ENCODE assay signal across 7 cellular contexts in genomic region chr16:20910781-20911321, GRCh38. TPM values are rescaled to one million over a fixed set of nuclear protein-coding genes. Genes with fewer than 3 reads are reported as not detected.
DNase-seq lines count a peak whose midpoint lies in the region; ATAC-seq and TF ChIP-seq lines count a peak whose summit lies in the region.

No MANE protein-coding gene starts in this region.

- H3K4ac ChIP-seq in IMR-90 (ENCODE audit: low read depth, low read length), result peak overlapping the region; percentile 83; the same call in 1 of the 2 replicates

- intact Hi-C loops in IMR-90 (cut with micrococcal nuclease), result no loop called here
- intact Hi-C loops in heart left ventricle (cut with DNase I), result no loop called here
- intact Hi-C loops in stomach (cut with DNase I; ENCODE audit: low total_unique reads), result no loop called here

- H3K27me3 Mint-ChIP-seq in activated CD4-positive, alpha-beta memory T cell treated with anti-CD3 and anti-CD28 coated beads, Interleukin-2, amount 10 ng/mL, durations not matched to agents 7 days and 5 days, result no peaks in the 10 kb centered on the region

- peak overlapping the region; percentile 67; the same call in 2 of the 3 replicates for H2BK15ac ChIP-seq in IMR-90 (ENCODE audit: low read depth, low read length)

- POLR2A ChIA-PET in IMR-90 (lab: Charles Lee; ENCODE audit: unreplicated experiment), result no interaction called here
- POLR2A ChIA-PET in activated CD4-positive, alpha-beta memory T cell treated with anti-CD3 and anti-CD28 coated beads, Interleukin-2, amount 10 ng/mL, durations not matched to agents 7 days and 5 days (lab: Charles Lee), result interaction anchor here (0.8 to 7.8 kb wide), 9 partner anchors 10 to 104 kb away, joined by 3 to 76 read pairs (median 6); partner anchors contain the start of genes DCUN1D3, ERI2, LYRM1 and REXO5

- H3K36me3 Mint-ChIP-seq in activated CD4-positive, alpha-beta memory T cell treated with anti-CD3 and anti-CD28 coated beads, Interleukin-2, amount 10 ng/mL, durations not matched to agents 7 days and 5 days (ENCODE audit: low read depth), result peaks cover 46% of the 10 kb centered on the region

- H3K4me1 ChIP-seq in IMR-90 (ENCODE audit: control insufficient read depth, insufficient read depth, low read length), result peaks cover 24% of the 10 kb centered on the region
- peaks cover 2 to 88% (median 32%) of the 10 kb centered on the region in 12 donors for H3K4me1 ChIP-seq in heart left ventricle
- H3K4me1 ChIP-seq in stomach, result peaks cover 21 to 78% (median 41%) of the 10 kb centered on the region in 4 donors

- H3K27me3 ChIP-seq in IMR-90 (ENCODE audit: control insufficient read depth, insufficient read depth, low read length), result no peaks in the 10 kb centered on the region
- no peaks in the 10 kb centered on the region for H3K27me3 ChIP-seq in heart left ventricle
- H3K27me3 ChIP-seq in stomach, result no peaks in the 10 kb centered on the region

- peak overlapping the region; percentile 55; the same call in 1 of the 2 replicates for H2AK5ac ChIP-seq in IMR-90 (ENCODE audit: low read depth, low read length)

- H3K9me3 Mint-ChIP-seq in activated CD4-positive, alpha-beta memory T cell treated with anti-CD3 and anti-CD28 coated beads, Interleukin-2, amount 10 ng/mL, durations not matched to agents 7 days and 5 days, result no peaks in the 10 kb centered on the region

- H3K9me3 ChIP-seq in IMR-90 (ENCODE audit: control insufficient read depth, insufficient read depth, low read length), result no peaks in the 10 kb centered on the region
- H3K9me3 ChIP-seq in heart left ventricle, result no peaks in the 10 kb centered on the region
- no peaks in the 10 kb centered on the region for H3K9me3 ChIP-seq in stomach

- dilution Hi-C loops in IMR-90 (cut with HindIII; ENCODE audit: low sequenced_read_pairs, unreplicated experiment), result no loop called here

- H2BK20ac ChIP-seq in IMR-90 (ENCODE audit: low read depth, low read length), result peak overlapping the region; percentile 86

- no CpG with 5 or more reads among the region's 2 CpGs for WGBS in IMR-90 (ENCODE audit: extremely low coverage in 2 of 2, insufficient read length in 1 of 2), 2 experiments
- 40 to 72% (median 51%) methylated on average over 2 of the region's 2 CpGs for WGBS in heart left ventricle, 4 donors
- 31 to 52% (median 37%) methylated on average over 2 of the region's 2 CpGs for WGBS in stomach, 5 donors

- in situ Hi-C loops in IMR-90 (cut with MboI; ENCODE audit: low sequenced_read_pairs), result no loop called here

- peak overlapping the region; percentile 9; the same call in 1 of the 2 replicates for H4K5ac ChIP-seq in IMR-90 (ENCODE audit: low read depth, low read length)

- no peak for TF ChIP-seq RAD21 in IMR-90 (IDR thresholded peaks at IDR 0.05; ENCODE audit: low read length)

- peak overlapping the region; percentile 53 to 72; a peak in 3 of 4 replicates for H4K8ac ChIP-seq in IMR-90 (ENCODE audit: low read depth in 2 of 2, low read length in 2 of 2)

- peak overlapping the region; percentile 84 for H3K27ac Mint-ChIP-seq in activated CD4-positive, alpha-beta memory T cell treated with anti-CD3 and anti-CD28 coated beads, Interleukin-2, amount 10 ng/mL, durations not matched to agents 7 days and 5 days

- peak overlapping the region; percentile 93 for H2BK5ac ChIP-seq in IMR-90 (ENCODE audit: low read depth, low read length, poor library complexity, severe bottlenecking)

- H2BK120ac ChIP-seq in IMR-90 (ENCODE audit: low read depth, low read length), result peak overlapping the region; percentile 88

- BruUV-seq in IMR-90 (replicated peaks; lab: Mats Ljungman, UMichigan), result no TSS peak

- TF ChIP-seq POLR2A in IMR-90 (IDR thresholded peaks at IDR 0.05; ENCODE audit: low read depth, low read length), result no peak
- no peak for TF ChIP-seq POLR2A in heart left ventricle (IDR thresholded peaks at IDR 0.05)
- no peak for TF ChIP-seq POLR2A in stomach (IDR thresholded peaks at IDR 0.05)

- TF ChIP-seq EP300 in stomach (IDR thresholded peaks at IDR 0.05), result no peak

- DNase-seq in IMR-90 (peak; percentile 92), heart left ventricle (no peak), stomach (no peak), GM20000 (ENCODE audit: low spot score) (no peak), COLO829 (ENCODE audit: low spot score) (no peak)
- no peak for DNase-seq in activated CD4-positive, alpha-beta memory T cell treated with anti-CD3 and anti-CD28 coated beads, Interleukin-2, amount 10 ng/mL, durations not matched to agents 7 days and 5 days

- H4K91ac ChIP-seq in IMR-90 (ENCODE audit: insufficient read depth, low read depth, low read length), result peak overlapping the region; percentile 68

- peak overlapping the region; percentile 56; the same call in 1 of the 2 replicates for H3K14ac ChIP-seq in IMR-90 (replicated peaks; ENCODE audit: low read depth, low read length)

- H3K4me2 ChIP-seq in IMR-90 (ENCODE audit: low read depth, low read length), result peak overlapping the region; percentile 0; the same call in 1 of the 2 replicates

- H3K56ac ChIP-seq in IMR-90 (ENCODE audit: extremely low read depth, insufficient read depth, low read length), result peak overlapping the region; percentile 71; the same call in 1 of the 2 replicates

- CTCF ChIA-PET in IMR-90 (lab: Yijun Ruan, JAX), result no interaction called here
- CTCF ChIA-PET in activated CD4-positive, alpha-beta memory T cell treated with anti-CD3 and anti-CD28 coated beads, Interleukin-2, amount 10 ng/mL, durations not matched to agents 7 days and 5 days (lab: Charles Lee), result interaction anchor here (0.7 to 2.6 kb wide), 8 partner anchors 9 to 205 kb away, joined by 3 to 8 read pairs (median 3); partner anchors contain the start of genes DCUN1D3 and LYRM1

- H2AK9ac ChIP-seq in IMR-90 (replicated peaks; ENCODE audit: low read depth, low read length, poor library complexity), result no peak overlapping the region

- no peak for TF ChIP-seq CTCF in IMR-90 (conservative IDR thresholded peaks at IDR 0.05; ENCODE audit: low read depth, low read length)
- TF ChIP-seq CTCF in heart left ventricle (IDR thresholded peaks at IDR 0.05), result no peak
- TF ChIP-seq CTCF in stomach (IDR thresholded peaks at IDR 0.05), result no peak
- TF ChIP-seq CTCF in GM20000 (IDR thresholded peaks at IDR 0.05; ENCODE audit: extremely low read depth, missing control alignments), result no peak

- peaks cover 10 to 43% of the 10 kb centered on the region in 2 experiments for H3K79me1 ChIP-seq in IMR-90 (ENCODE audit: low read depth in 1 of 2, low read length in 2 of 2)

- ATAC-seq in IMR-90 (ENCODE audit: low read depth), result peak; percentile 13
- peak; percentile 45 to 87 (median 76) for ATAC-seq in heart left ventricle
- no peak for ATAC-seq in HG03045 (IDR thresholded peaks at IDR 0.05; ENCODE audit: unreplicated experiment)

- H4K20me1 ChIP-seq in IMR-90 (ENCODE audit: insufficient read depth, low read length), result no peaks in the 10 kb centered on the region

- H3K4me1 Mint-ChIP-seq in activated CD4-positive, alpha-beta memory T cell treated with anti-CD3 and anti-CD28 coated beads, Interleukin-2, amount 10 ng/mL, durations not matched to agents 7 days and 5 days, result peaks cover 71% of the 10 kb centered on the region

- peak overlapping the region; percentile 0 for H3K4me3 Mint-ChIP-seq in activated CD4-positive, alpha-beta memory T cell treated with anti-CD3 and anti-CD28 coated beads, Interleukin-2, amount 10 ng/mL, durations not matched to agents 7 days and 5 days

- no peak overlapping the region for H2AFZ ChIP-seq in IMR-90 (replicated peaks; ENCODE audit: low read length, poor library complexity)

- peaks cover 24% of the 10 kb centered on the region for H3K9me1 ChIP-seq in IMR-90 (ENCODE audit: insufficient read depth, low read length)

- H3K27ac ChIP-seq in IMR-90 (ENCODE audit: insufficient read depth, low read length) (peak overlapping the region; percentile 57), heart left ventricle (peak overlapping the region in 11 of 12 donors; percentile 29 to 99 (median 69)), stomach (peak overlapping the region in 4 of 5 donors; percentile 65 to 82 (median 67))

- H3K36me3 ChIP-seq in IMR-90 (ENCODE audit: control insufficient read depth, insufficient read depth, low read length) (no peaks in the 10 kb centered on the region), heart left ventricle (no peaks in the 10 kb centered on the region), stomach (peaks cover 0 to 2% (median 0%) of the 10 kb centered on the region in 4 donors)

- H3K9ac ChIP-seq in IMR-90 (ENCODE audit: low read depth, low read length), result no peak overlapping the region; the same call in 1 of the 2 replicates

- no peak overlapping the region for H3K4me3 ChIP-seq in IMR-90 (ENCODE audit: insufficient read depth, low read depth, low read length)
- peak overlapping the region in 1 of 12 donors; percentile 6 for H3K4me3 ChIP-seq in heart left ventricle
- no peak overlapping the region for H3K4me3 ChIP-seq in stomach

- H3K23ac ChIP-seq in IMR-90 (ENCODE audit: low read depth, low read length), result peak overlapping the region; percentile 72; the same call in 1 of the 2 replicates

- H3K18ac ChIP-seq in IMR-90 (ENCODE audit: low read depth, low read length), result peak overlapping the region; percentile 29; the same call in 1 of the 2 replicates

TF ChIP-seq in IMR-90, 13 proteins besides CTCF, POLR2A, EP300 and RAD21 (continues in another document):
- TF ChIP-seq BHLHE40 (IDR thresholded peaks at IDR 0.05; ENCODE audit: low read depth, low read length), result no peak
- no peak for TF ChIP-seq MAZ (IDR thresholded peaks at IDR 0.05; ENCODE audit: borderline replicate concordance, low read depth, low read length)
- TF ChIP-seq CEBPB (IDR thresholded peaks at IDR 0.05; ENCODE audit: low read depth, low read length), result peak; percentile 99

RNA-seq across cellular contexts. Expression of gene LYRM1, which starts 10.3 kb away (rescaled TPM):
- 35.0 and 43.6 TPM in 2 replicates for total RNA-seq in IMR-90 (2012; rRNA removed)
- 15.8 and 19.0 TPM in 2 replicates for polyA plus RNA-seq in IMR-90 (2012; rRNA removed)
- 7.2 and 10.4 TPM in 2 replicates for polyA plus RNA-seq in IMR-90 (2012; cell fraction: cytosol; rRNA removed)
- polyA plus RNA-seq in IMR-90 (2012; cell fraction: nucleus; rRNA removed; ENCODE audit: low replicate concordance), result 3.3 and 13.6 TPM in 2 replicates
- 10 to 100 TPM; 45.2 to 47.0 TPM for total RNA-seq in activated CD4-positive, alpha-beta memory T cell treated with anti-CD3 and anti-CD28 coated beads, Interleukin-2, amount 10 ng/mL, durations not matched to agents 7 days and 5 days
- 100 to 1,000 TPM in 2 of 9 donors, 10 to 100 TPM in 7; 40.2 to 124 (median 54.6) TPM for total RNA-seq in heart left ventricle
- 10 to 100 TPM; 65.5 to 73.0 TPM for polyA plus RNA-seq in heart left ventricle
- total RNA-seq in stomach, result 10 to 100 TPM in 4 of 5 donors, 1 to 10 TPM in 1; 6.7 to 29.7 (median 21.0) TPM
- 10 to 100 TPM; 37.4 to 58.5 (median 43.4) TPM for polyA plus RNA-seq in stomach

RNA-seq across cellular contexts. Expression of gene DCUN1D3, which starts 10.7 kb away (rescaled TPM):
- total RNA-seq in IMR-90 (2012; rRNA removed) (42.3 and 51.7 TPM in 2 replicates), heart left ventricle (10 to 100 TPM in 7 of 9 donors, 1 to 10 TPM in 2; 8.3 to 21.4 (median 11.0) TPM), stomach (10 to 100 TPM in 4 of 5 donors, 1 to 10 TPM in 1; 3.8 to 25.7 (median 16.7) TPM)
- polyA plus RNA-seq in IMR-90 (2012; rRNA removed) (7.4 and 8.1 TPM in 2 replicates), heart left ventricle (10 to 100 TPM in 1 of 2 donors, 1 to 10 TPM in 1; 2.6 to 13.4 TPM), stomach (1 to 10 TPM; 1.4 to 3.7 (median 2.1) TPM)
- polyA plus RNA-seq in IMR-90 (2012; cell fraction: cytosol; rRNA removed), result 2.8 and 4.2 TPM in 2 replicates
- polyA plus RNA-seq in IMR-90 (2012; cell fraction: nucleus; rRNA removed; ENCODE audit: low replicate concordance), result 4.4 and 12.9 TPM in 2 replicates
- total RNA-seq in activated CD4-positive, alpha-beta memory T cell treated with anti-CD3 and anti-CD28 coated beads, Interleukin-2, amount 10 ng/mL, durations not matched to agents 7 days and 5 days, result 10 to 100 TPM; 20.7 to 21.6 TPM
